Comparison of ENCODE assay signal across 31 cellular contexts in genomic region chr1:27036718-27037117, GRCh38. TPM values are rescaled to one million over a fixed set of nuclear protein-coding genes. Genes with fewer than 3 reads are reported as not detected.
"Had no signal": no experiment of that assay in that cellular context is flagged by ENCODE, and none has a peak within 500 bp of the region (broad histone marks: within the 10 kb centered on the region; RNA-seq: fewer than 3 reads in every experiment).

No MANE protein-coding gene starts in this region.

- H3K36me3 Mint-ChIP-seq: activated CD4-positive, alpha-beta memory T cell treated with anti-CD3 and anti-CD28 coated beads for 36 hours; activated CD8-positive, alpha-beta memory T cell treated with anti-CD3 and anti-CD28 coated beads, Interleukin-2, amount 10 ng/mL, durations not matched to agents 7 days and 5 days; activated naive CD4-positive, alpha-beta T cell treated with anti-CD3 and anti-CD28 coated beads, Interleukin-2, amount 10 ng/mL, durations not matched to agents 7 days and 5 days; activated naive CD4-positive, alpha-beta T cell treated with anti-CD3 and anti-CD28 coated beads, Interleukin-2, amount 50 U/mL, for 72 hours; activated naive CD8-positive, alpha-beta T cell treated with anti-CD3 and anti-CD28 coated beads, Interleukin-2, amount 10 ng/mL, durations not matched to agents 7 days and 5 days; brain had no signal

- H3K4me3 Mint-ChIP-seq: activated CD4-positive, alpha-beta memory T cell treated with anti-CD3 and anti-CD28 coated beads for 36 hours; activated CD4-positive, alpha-beta T cell treated with anti-CD3 and anti-CD28 coated beads for 36 hours; activated CD4-positive, alpha-beta T cell treated with anti-CD3 and anti-CD28 coated beads, Interleukin-2, amount 10 ng/mL, durations not matched to agents 24 days and 14 days; activated CD8-positive, alpha-beta memory T cell treated with anti-CD3 and anti-CD28 coated beads, Interleukin-2, amount 10 ng/mL, durations not matched to agents 7 days and 5 days; activated CD8-positive, alpha-beta T cell treated with anti-CD3 and anti-CD28 coated beads, Interleukin-2, amount 10 ng/mL, durations not matched to agents 7 days and 5 days; activated naive CD4-positive, alpha-beta T cell treated with anti-CD3 and anti-CD28 coated beads, Interleukin-2, amount 10 ng/mL, durations not matched to agents 7 days and 5 days; activated naive CD8-positive, alpha-beta T cell treated with anti-CD3 and anti-CD28 coated beads, Interleukin-2, amount 10 ng/mL, durations not matched to agents 7 days and 5 days; activated T-cell treated with anti-CD3 and anti-CD28 coated beads, Interleukin-2, amount 50 U/mL, for 72 hours; brain; central memory CD8-positive, alpha-beta T cell; dendritic cell treated with granulocyte-macrophage colony-stimulating factor and Interleukin-4, amounts not matched to agents 40 ng/mL and 50 ng/mL, for 4 days; effector memory CD8-positive, alpha-beta T cell had no signal

- H3K27ac Mint-ChIP-seq: activated CD4-positive, alpha-beta memory T cell treated with anti-CD3 and anti-CD28 coated beads for 36 hours; activated CD4-positive, alpha-beta T cell treated with anti-CD3 and anti-CD28 coated beads for 36 hours; activated CD4-positive, alpha-beta T cell treated with anti-CD3 and anti-CD28 coated beads, Interleukin-2, amount 10 ng/mL, durations not matched to agents 24 days and 14 days; activated CD8-positive, alpha-beta memory T cell treated with anti-CD3 and anti-CD28 coated beads, Interleukin-2, amount 10 ng/mL, durations not matched to agents 7 days and 5 days; activated CD8-positive, alpha-beta T cell treated with anti-CD3 and anti-CD28 coated beads, Interleukin-2, amount 10 ng/mL, durations not matched to agents 7 days and 5 days; activated naive CD4-positive, alpha-beta T cell treated with anti-CD3 and anti-CD28 coated beads, Interleukin-2, amount 10 ng/mL, durations not matched to agents 7 days and 5 days; activated naive CD8-positive, alpha-beta T cell treated with anti-CD3 and anti-CD28 coated beads, Interleukin-2, amount 10 ng/mL, durations not matched to agents 7 days and 5 days; activated T-cell treated with anti-CD3 and anti-CD28 coated beads, Interleukin-2, amount 50 U/mL, for 72 hours; brain; dendritic cell treated with granulocyte-macrophage colony-stimulating factor and Interleukin-4, amounts not matched to agents 40 ng/mL and 50 ng/mL, for 4 days; effector memory CD8-positive, alpha-beta T cell had no signal

- H3K9me3 Mint-ChIP-seq: activated CD4-positive, alpha-beta memory T cell treated with anti-CD3 and anti-CD28 coated beads for 36 hours; activated CD4-positive, alpha-beta T cell treated with anti-CD3 and anti-CD28 coated beads, Interleukin-2, amount 10 ng/mL, durations not matched to agents 24 days and 14 days; activated naive CD4-positive, alpha-beta T cell treated with anti-CD3 and anti-CD28 coated beads, Interleukin-2, amount 10 ng/mL, durations not matched to agents 7 days and 5 days; activated naive CD4-positive, alpha-beta T cell treated with anti-CD3 and anti-CD28 coated beads, Interleukin-2, amount 50 U/mL, for 72 hours; activated naive CD8-positive, alpha-beta T cell treated with anti-CD3 and anti-CD28 coated beads, Interleukin-2, amount 10 ng/mL, durations not matched to agents 7 days and 5 days; activated T-cell treated with anti-CD3 and anti-CD28 coated beads, Interleukin-2, amount 50 U/mL, for 72 hours; central memory CD8-positive, alpha-beta T cell; dendritic cell treated with granulocyte-macrophage colony-stimulating factor and Interleukin-4, amounts not matched to agents 40 ng/mL and 50 ng/mL, for 4 days; effector memory CD8-positive, alpha-beta T cell had no signal

- ATAC-seq: activated CD4-positive, alpha-beta T cell treated with anti-CD3 and anti-CD28 coated beads for 36 hours; activated CD8-positive, alpha-beta memory T cell treated with anti-CD3 and anti-CD28 coated beads, Interleukin-2, amount 10 ng/mL, durations not matched to agents 7 days and 5 days; activated CD8-positive, alpha-beta T cell treated with anti-CD3 and anti-CD28 coated beads, Interleukin-2, amount 10 ng/mL, durations not matched to agents 7 days and 5 days; activated naive CD4-positive, alpha-beta T cell treated with anti-CD3 and anti-CD28 coated beads, Interleukin-2, amount 50 U/mL, for 72 hours; activated T-cell treated with anti-CD3 and anti-CD28 coated beads, Interleukin-2, amount 50 U/mL, for 72 hours; effector memory CD8-positive, alpha-beta T cell; esophagus mucosa had no signal

- H3K27me3 Mint-ChIP-seq: activated CD4-positive, alpha-beta memory T cell treated with anti-CD3 and anti-CD28 coated beads for 36 hours; activated CD4-positive, alpha-beta T cell treated with anti-CD3 and anti-CD28 coated beads for 36 hours had no signal

- H3K27ac ChIP-seq: ascending aorta, coronary artery, epithelial cell of prostate, WERI-Rb-1 had no signal

- H3K4me1 Mint-ChIP-seq: activated CD4-positive, alpha-beta T cell treated with anti-CD3 and anti-CD28 coated beads for 36 hours; activated CD4-positive, alpha-beta T cell treated with anti-CD3 and anti-CD28 coated beads, Interleukin-2, amount 10 ng/mL, durations not matched to agents 24 days and 14 days; activated CD8-positive, alpha-beta memory T cell treated with anti-CD3 and anti-CD28 coated beads, Interleukin-2, amount 10 ng/mL, durations not matched to agents 7 days and 5 days; central memory CD8-positive, alpha-beta T cell had no signal

- DNase-seq: activated CD4-positive, alpha-beta memory T cell treated with anti-CD3 and anti-CD28 coated beads for 36 hours; activated CD4-positive, alpha-beta T cell treated with anti-CD3 and anti-CD28 coated beads for 36 hours; activated CD4-positive, alpha-beta T cell treated with anti-CD3 and anti-CD28 coated beads, Interleukin-2, amount 10 ng/mL, durations not matched to agents 24 days and 14 days; activated CD4-positive, CD25-positive, alpha-beta regulatory T cell; activated CD4-positive, CD25-positive, alpha-beta regulatory T cell treated with anti-CD3 and anti-CD28 coated beads, Interleukin-2, amount 50 U/mL, for 72 hours; activated CD8-positive, alpha-beta memory T cell treated with anti-CD3 and anti-CD28 coated beads, Interleukin-2, amount 10 ng/mL, durations not matched to agents 7 days and 5 days; activated CD8-positive, alpha-beta memory T cell treated with anti-CD3 and anti-CD28 coated beads, Interleukin-2, amount 50 U/mL, for 4 hours; activated CD8-positive, alpha-beta T cell treated with anti-CD3 and anti-CD28 coated beads, Interleukin-2, amount 10 ng/mL, durations not matched to agents 7 days and 5 days; activated gamma-delta T cell; activated naive CD4-positive, alpha-beta T cell; activated naive CD4-positive, alpha-beta T cell treated with anti-CD3 and anti-CD28 coated beads, Interleukin-2, amount 10 ng/mL, durations not matched to agents 7 days and 5 days; activated naive CD8-positive, alpha-beta T cell treated with anti-CD3 and anti-CD28 coated beads, Interleukin-2, amount 10 ng/mL, durations not matched to agents 7 days and 5 days; activated T-cell treated with anti-CD3 and anti-CD28 coated beads, Interleukin-2, amount 50 U/mL, for 1 hour; activated T-cell treated with anti-CD3 and anti-CD28 coated beads, Interleukin-2, amount 50 U/mL, for 72 hours; effector CD4-positive, alpha-beta T cell; effector memory CD8-positive, alpha-beta T cell; foreskin fibroblast; head of caudate nucleus; T-helper 2 cell; WERI-Rb-1 had no signal

RNA-seq across cellular contexts. Expression of gene TENT5B, which starts 24.1 kb away (rescaled TPM):
- total RNA-seq: activated CD4-positive, alpha-beta memory T cell treated with anti-CD3 and anti-CD28 coated beads for 36 hours; activated CD4-positive, alpha-beta T cell treated with anti-CD3 and anti-CD28 coated beads for 36 hours; activated CD4-positive, alpha-beta T cell treated with anti-CD3 and anti-CD28 coated beads, Interleukin-2, amount 10 ng/mL, durations not matched to agents 24 days and 14 days; activated CD8-positive, alpha-beta memory T cell treated with anti-CD3 and anti-CD28 coated beads for 36 hours; activated CD8-positive, alpha-beta memory T cell treated with anti-CD3 and anti-CD28 coated beads, Interleukin-2, amount 10 ng/mL, durations not matched to agents 7 days and 5 days; activated CD8-positive, alpha-beta T cell treated with anti-CD3 and anti-CD28 coated beads, Interleukin-2, amount 10 ng/mL, durations not matched to agents 7 days and 5 days; activated naive CD8-positive, alpha-beta T cell treated with anti-CD3 and anti-CD28 coated beads, Interleukin-2, amount 10 ng/mL, durations not matched to agents 7 days and 5 days; frontal cortex; T-helper 1 cell treated with Interleukin-12 subunit alpha and Interleukin-12 subunit beta and Interleukin-4 antibody, amounts not matched to agents 30 ng/mL and 1 ng/mL, for 36 hours had no signal

RNA-seq across cellular contexts. Expression of gene TRNP1, which starts 43.2 kb away (rescaled TPM):
- total RNA-seq: activated CD8-positive, alpha-beta T cell treated with anti-CD3 and anti-CD28 coated beads, Interleukin-2, amount 10 ng/mL, durations not matched to agents 7 days and 5 days; activated naive CD8-positive, alpha-beta T cell treated with anti-CD3 and anti-CD28 coated beads, Interleukin-2, amount 10 ng/mL, durations not matched to agents 7 days and 5 days had no signal
